9 cellular contexts compared by ENCODE assay signal in the genomic region with DNA sequence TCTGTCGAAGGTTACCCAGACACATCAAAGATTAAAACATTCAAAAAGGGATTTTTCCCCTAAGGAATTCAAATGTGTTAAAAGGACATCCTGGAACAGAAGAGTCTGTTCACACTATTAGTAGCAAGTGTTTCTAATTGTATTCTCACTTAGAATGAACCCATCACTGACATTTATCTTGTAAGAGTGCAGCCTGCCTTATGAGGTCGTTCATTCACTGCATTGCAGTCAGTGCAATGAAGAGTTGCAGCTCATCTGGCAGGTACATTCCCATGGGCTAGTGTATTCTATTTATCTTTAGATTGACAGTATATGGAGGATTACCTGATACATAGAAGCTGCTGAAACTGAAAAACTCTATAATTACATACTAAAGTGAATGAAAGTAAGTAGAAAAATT.
"Had no signal": no experiment of that assay in that cellular context is flagged by ENCODE, and none has a peak within 500 bp of the region (broad histone marks: within the 10 kb centered on the region; RNA-seq: fewer than 3 reads in every experiment).

No MANE protein-coding gene starts in this region.

- H3K4me2 ChIP-seq: GM23338 had no signal

- H2AFZ ChIP-seq: GM23248, GM23338 had no signal

- H3K9me3 ChIP-seq: HAP-1 had no signal

- H3K9ac ChIP-seq: GM23248 had no signal

- ATAC-seq: GM23338, HCT116 had no signal

- DNase-seq: GM23248, GOT3, H7, H9, HCEC 1CT, HFFc6 had no signal

- H3K27ac ChIP-seq: GM23248 had no signal

- H3K4me1 ChIP-seq: HAP-1 had no signal

- H3K4me3 ChIP-seq: GM23248, GM23338, HAP-1 had no signal

- H3K36me3 ChIP-seq: HAP-1 had no signal
